18 cellular contexts compared by ENCODE assay signal in the genomic region with DNA sequence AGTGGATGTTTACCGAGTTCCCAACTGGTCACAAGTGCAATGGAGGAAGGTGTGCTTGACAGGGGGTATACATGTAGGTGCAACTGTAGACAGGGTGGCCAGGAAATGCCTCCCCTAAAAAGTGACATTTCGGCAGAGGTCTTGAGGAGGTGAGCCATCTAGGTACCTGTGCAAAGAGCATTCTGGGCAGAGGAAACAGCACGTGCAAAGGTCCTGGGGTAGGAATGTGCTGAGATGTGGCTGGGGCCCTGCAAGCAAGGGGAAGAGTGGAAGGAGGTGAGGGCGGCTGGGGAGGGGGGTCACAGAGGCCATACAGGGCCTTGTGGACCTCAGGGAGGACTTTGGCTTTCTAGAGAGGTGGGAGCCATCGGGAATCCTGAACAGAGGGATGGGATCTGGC.
"Had no signal": no experiment of that assay in that cellular context is flagged by ENCODE, and none has a peak within 500 bp of the region (broad histone marks: within the 10 kb centered on the region; RNA-seq: fewer than 3 reads in every experiment).

No MANE protein-coding gene starts in this region.

- H3K9me3 Mint-ChIP-seq: type B pancreatic cell had no signal

- DNase-seq: dermis blood vessel endothelial cell; effector memory CD4-positive, alpha-beta T cell; gastrocnemius medialis; head of caudate nucleus; mesenchymal stem cell; midbrain; naive thymus-derived CD4-positive, alpha-beta T cell; occipital lobe; pancreas; right lobe of liver; small intestine; stimulated activated CD4-positive, alpha-beta T cell treated with anti-CD3 and anti-CD28 coated beads, Interleukin-15, amount 100 ng/mL, for 24 hours; stimulated activated CD4-positive, alpha-beta T cell treated with anti-CD3 and anti-CD28 coated beads, Interleukin-2, amount 100 ng/mL, for 48 hours; stimulated activated naive CD4-positive, alpha-beta T cell treated with Interleukin-2 at 50 U/mL for 16 hours; stomach; thyroid gland had no signal

- H3K4me3 Mint-ChIP-seq: naive thymus-derived CD4-positive, alpha-beta T cell; type B pancreatic cell had no signal

- H3K27me3 Mint-ChIP-seq: type B pancreatic cell had no signal

- H3K27ac Mint-ChIP-seq: type B pancreatic cell had no signal

- ATAC-seq: gastrocnemius medialis; left lobe of liver; naive thymus-derived CD4-positive, alpha-beta T cell; pancreas; right lobe of liver had no signal
